ENCODE assay signal across 14 cellular contexts in the genomic region with DNA sequence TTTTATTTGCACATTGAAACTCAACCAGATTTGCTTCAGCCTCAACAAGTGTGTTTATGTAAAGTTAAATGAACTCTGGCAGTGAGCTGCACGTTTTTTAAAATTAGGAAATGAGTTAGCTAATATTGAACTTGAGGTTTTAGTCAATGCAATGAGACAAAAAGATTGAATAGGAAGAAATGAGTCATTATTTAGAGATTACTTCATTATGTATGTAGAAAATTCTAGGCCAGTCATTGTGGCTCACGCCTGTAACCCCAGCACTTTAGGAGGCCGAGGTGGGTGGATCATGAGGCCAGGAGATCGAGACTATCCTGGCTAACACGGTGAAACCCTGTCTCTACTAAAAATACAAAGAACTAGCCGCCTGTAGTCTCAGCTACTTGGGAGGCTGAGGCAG. TPM values are rescaled to one million over a fixed set of nuclear protein-coding genes. Genes with fewer than 3 reads are reported as not detected.
DNase-seq lines count a peak whose midpoint lies in the region; ATAC-seq and TF ChIP-seq lines count a peak whose summit lies in the region.
"Had no signal": no experiment of that assay in that cellular context is flagged by ENCODE, and none has a peak within 500 bp of the region (broad histone marks: within the 10 kb centered on the region; RNA-seq: fewer than 3 reads in every experiment).

No MANE protein-coding gene starts in this region.

- no peak overlapping the region for H3K9ac ChIP-seq in mammary epithelial cell (ENCODE audit: insufficient read depth, low read length)
- H3K9ac ChIP-seq: KMS-11 had no signal

- peaks cover 22% of the 10 kb centered on the region for H3K4me1 ChIP-seq in mammary epithelial cell (ENCODE audit: insufficient read depth, low read length)

- no peak for DNase-seq in natural killer cell treated with Interleukin-12 subunit alpha and Interleukin-12 subunit beta and Interleukin-15 and Interleukin-18, amount 100 ng/mL, for 72 hours (ENCODE audit: low spot score)
- DNase-seq in natural killer cell (no peak), NOMO-1 treated with dmso at 0.1 percent for 144 hours (lab: John Stamatoyannopoulos, UW; ENCODE audit: unreplicated experiment) (peak; percentile 41), mammary epithelial cell (peak; percentile 68), occipital lobe (lab: John Stamatoyannopoulos, UW) (no peak), DMS153 treated with DMSO at 0.1 percent for 48 hours (lab: John Stamatoyannopoulos, UW; ENCODE audit: unreplicated experiment) (no peak)
- peak; percentile 52 for DNase-seq in stimulated activated CD8-positive, alpha-beta memory T cell treated with anti-CD3 and anti-CD28 coated beads, Interleukin-4, amount 100 ng/mL, for 48 hours
- DNase-seq: C1 segment of cervical spinal cord, posterior cingulate gyrus, substantia nigra had no signal

- 81% methylated on average over 6 of the region's 6 CpGs for WGBS in mammary epithelial cell (ENCODE audit: low coverage, missing lambda C conversion rate)

- peak; percentile 72 to 74 for ATAC-seq in natural killer cell treated with Interleukin-12 subunit alpha and Interleukin-12 subunit beta and Interleukin-15 and Interleukin-18, amount 100 ng/mL, for 72 hours
- ATAC-seq in natural killer cell (no peak), HG02623 (IDR thresholded peaks at IDR 0.05; ENCODE audit: unreplicated experiment) (no peak)

- no TSS peak for BruUV-seq in mammary epithelial cell (replicated peaks; lab: Mats Ljungman, UMichigan)

- H3K36me3 ChIP-seq in mammary epithelial cell (ENCODE audit: insufficient read depth, low read length) = no peaks in the 10 kb centered on the region

- H3K27me3 ChIP-seq in mammary epithelial cell (ENCODE audit: insufficient read depth, low read length) = no peaks in the 10 kb centered on the region

- in situ Hi-C loops in mammary epithelial cell (cut with MboI; ENCODE audit: low sequenced_read_pairs in 2 of 2) = no loop called here

- H3K27ac Mint-ChIP-seq in natural killer cell treated with Interleukin-12 subunit alpha and Interleukin-12 subunit beta and Interleukin-15 and Interleukin-18, amount 100 ng/mL, for 72 hours = peak overlapping the region; percentile 7 to 67
- H3K27ac Mint-ChIP-seq in natural killer cell = no peak overlapping the region
- H3K27ac Mint-ChIP-seq: brain had no signal

- H3K4me3 ChIP-seq in mammary epithelial cell (replicated peaks in 1 of 3; ENCODE audit: insufficient read depth in 1 of 3, low read depth in 2 of 3, low read length in 3 of 3) = no peak overlapping the region
- H3K4me3 ChIP-seq: PC-9 had no signal

- H3K27me3 Mint-ChIP-seq in natural killer cell treated with Interleukin-12 subunit alpha and Interleukin-12 subunit beta and Interleukin-15 and Interleukin-18, amount 100 ng/mL, for 72 hours = peaks cover 36 to 49% of the 10 kb centered on the region in 2 donors
- peaks cover 42 to 43% of the 10 kb centered on the region in 2 donors for H3K27me3 Mint-ChIP-seq in natural killer cell (ENCODE audit: low read depth in 2 of 2)

- dilution Hi-C loops in mammary epithelial cell (cut with HindIII; ENCODE audit: low sequenced_read_pairs) = no loop called here

- H3K27ac ChIP-seq in mammary epithelial cell (ENCODE audit: insufficient read depth, low read depth, low read length) = peak overlapping the region; percentile 8
- H3K27ac ChIP-seq: KMS-11, PC-9 had no signal

- no peaks in the 10 kb centered on the region for H3K79me2 ChIP-seq in mammary epithelial cell (ENCODE audit: insufficient read depth, low read length)

- no peak for TF ChIP-seq CTCF in natural killer cell (IDR thresholded peaks at IDR 0.05)
- no peak for TF ChIP-seq CTCF in mammary epithelial cell (conservative IDR thresholded peaks at IDR 0.05 in 1 of 2, IDR thresholded peaks at IDR 0.05 in 1 of 2; ENCODE audit: extremely low read depth in 1 of 2, insufficient read depth in 1 of 2, low read depth in 1 of 2, low read length in 2 of 2)

- H3K36me3 Mint-ChIP-seq in natural killer cell treated with Interleukin-12 subunit alpha and Interleukin-12 subunit beta and Interleukin-15 and Interleukin-18, amount 100 ng/mL, for 72 hours = peaks cover 13% of the 10 kb centered on the region
- H3K36me3 Mint-ChIP-seq in natural killer cell = peaks cover 7% of the 10 kb centered on the region
- H3K36me3 Mint-ChIP-seq: brain had no signal

- no peaks in the 10 kb centered on the region for H4K20me1 ChIP-seq in mammary epithelial cell (ENCODE audit: insufficient read depth, low read length)

- H3K9me3 ChIP-seq in mammary epithelial cell (replicated peaks; ENCODE audit: insufficient read depth, low read length) = no peaks in the 10 kb centered on the region

- H3K4me2 ChIP-seq in mammary epithelial cell (ENCODE audit: insufficient read depth, low read depth, low read length) = no peak overlapping the region
- H3K4me2 ChIP-seq: KMS-11, PC-9 had no signal

- intact Hi-C loops in natural killer cell (cut with micrococcal nuclease) = no loop called here
- intact Hi-C loops in mammary epithelial cell (cut with micrococcal nuclease) = no loop called here

- H3K9me3 Mint-ChIP-seq in natural killer cell treated with Interleukin-12 subunit alpha and Interleukin-12 subunit beta and Interleukin-15 and Interleukin-18, amount 100 ng/mL, for 72 hours = no peaks in the 10 kb centered on the region
- H3K9me3 Mint-ChIP-seq in natural killer cell = no peaks in the 10 kb centered on the region

- H3K4me1 Mint-ChIP-seq in natural killer cell treated with Interleukin-12 subunit alpha and Interleukin-12 subunit beta and Interleukin-15 and Interleukin-18, amount 100 ng/mL, for 72 hours (ENCODE audit: low read depth in 2 of 2) = peaks cover 11 to 22% of the 10 kb centered on the region in 2 donors
- no peaks in the 10 kb centered on the region for H3K4me1 Mint-ChIP-seq in natural killer cell
- H3K4me1 Mint-ChIP-seq: brain had no signal

- peak overlapping the region; percentile 15 for H3K4me3 Mint-ChIP-seq in natural killer cell treated with Interleukin-12 subunit alpha and Interleukin-12 subunit beta and Interleukin-15 and Interleukin-18, amount 100 ng/mL, for 72 hours
- no peak overlapping the region for H3K4me3 Mint-ChIP-seq in natural killer cell
- H3K4me3 Mint-ChIP-seq: brain had no signal

- H2AFZ ChIP-seq in mammary epithelial cell (ENCODE audit: low read depth, low read length) = no peak overlapping the region
- H2AFZ ChIP-seq: PC-9 had no signal

- CTCF ChIA-PET in mammary epithelial cell (lab: Charles Lee; ENCODE audit: low non-redundant PET) = no interaction called here

RNA-seq across cellular contexts. Expression of a gene that starts 22.8 kb away (rescaled TPM):
- total RNA-seq in natural killer cell treated with Interleukin-12 subunit alpha and Interleukin-12 subunit beta and Interleukin-15 and Interleukin-18, amount 100 ng/mL, for 72 hours = 10 to 100 TPM; 10.6 to 26.1 TPM
- 1 to 10 TPM in 2 of 3 donors, under 1 TPM in 1; 0.52 to 1.2 (median 1.2) TPM for total RNA-seq in natural killer cell
- total RNA-seq in mammary epithelial cell = 1 to 10 TPM in 1 of 2 donors, not detected in 1; 4.4 TPM
- polyA plus RNA-seq in mammary epithelial cell = 28.9 TPM
- polyA minus RNA-seq in mammary epithelial cell = 15.4 TPM
- not detected for total RNA-seq in occipital lobe
- total RNA-seq: PC-9 had no signal

RNA-seq across cellular contexts. Expression of a gene that starts 56.2 kb away (rescaled TPM):
- 10 to 100 TPM in 1 of 2 donors, 1 to 10 TPM in 1; 4.5 to 11.3 TPM for total RNA-seq in natural killer cell treated with Interleukin-12 subunit alpha and Interleukin-12 subunit beta and Interleukin-15 and Interleukin-18, amount 100 ng/mL, for 72 hours
- total RNA-seq in natural killer cell (10 to 100 TPM; 10.8 to 20.0 (median 11.8) TPM), mammary epithelial cell (under 1 TPM in 1 of 2 donors, not detected in 1; 0.16 TPM), occipital lobe (not detected)
- not detected for polyA plus RNA-seq in mammary epithelial cell
- polyA minus RNA-seq in mammary epithelial cell = not detected

Comparison
In these comparisons a context has a peak if more than half of its experiments do, and no peak if none do; other contexts are left out.
1. ATAC-seq: peak in natural killer cell treated with Interleukin-12 subunit alpha and Interleukin-12 subunit beta and Interleukin-15 and Interleukin-18, amount 100 ng/mL, for 72 hours (2 of 2); none in natural killer cell (0 of 3) and HG02623 (single experiment).
2. H3K27ac Mint-ChIP-seq: peak in natural killer cell treated with Interleukin-12 subunit alpha and Interleukin-12 subunit beta and Interleukin-15 and Interleukin-18, amount 100 ng/mL, for 72 hours (2 of 2); none in natural killer cell (0 of 2).
3. DNase-seq: peak in NOMO-1 treated with dmso at 0.1 percent for 144 hours (single experiment), mammary epithelial cell (single experiment) and stimulated activated CD8-positive, alpha-beta memory T cell treated with anti-CD3 and anti-CD28 coated beads, Interleukin-4, amount 100 ng/mL, for 48 hours (single experiment); none in natural killer cell treated with Interleukin-12 subunit alpha and Interleukin-12 subunit beta and Interleukin-15 and Interleukin-18, amount 100 ng/mL, for 72 hours (single experiment), natural killer cell (single experiment), occipital lobe (single experiment) and DMS153 treated with DMSO at 0.1 percent for 48 hours (single experiment).